ENCODE assay signal across 17 cellular contexts in the genomic region with DNA sequence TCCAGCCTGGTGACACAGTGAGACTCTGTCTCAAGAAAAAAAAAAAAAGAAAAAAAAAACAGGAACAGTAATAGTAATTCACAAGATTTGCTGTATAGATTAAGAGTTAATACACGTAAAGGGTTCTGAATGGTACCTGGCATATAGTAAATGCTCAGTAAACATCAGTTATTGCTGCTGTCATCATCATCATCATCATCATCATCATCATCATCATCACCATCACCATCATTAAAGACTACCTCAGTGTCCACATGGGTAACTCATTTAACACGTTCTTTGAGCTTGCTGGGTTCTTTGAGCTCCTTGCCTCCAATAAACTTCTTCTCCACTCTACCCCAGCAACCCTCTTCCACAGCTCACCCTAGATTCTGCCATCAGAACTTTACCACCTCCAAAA. TPM values are rescaled to one million over a fixed set of nuclear protein-coding genes. Genes with fewer than 3 reads are reported as not detected.
A peak's percentile ranks its signal among the peaks of the same experiment; 100 is the strongest.
DNase-seq lines count a peak whose midpoint lies in the region; ATAC-seq, FAIRE-seq and TF ChIP-seq lines count a peak whose summit lies in the region.
"Had no signal": no experiment of that assay in that cellular context is flagged by ENCODE, and none has a peak within 500 bp of the region (broad histone marks: within the 10 kb centered on the region; RNA-seq: fewer than 3 reads in every experiment).

No MANE protein-coding gene starts in this region.

- no peak for FAIRE-seq in kidney (lab: Jason Lieb, UNC)
- FAIRE-seq: A549, G401.6, GM12891 had no signal

- no peaks in the 10 kb centered on the region for H3K9me3 Mint-ChIP-seq in CD4-positive, alpha-beta T cell
- no peaks in the 10 kb centered on the region for H3K9me3 Mint-ChIP-seq in CD8-positive, alpha-beta T cell
- peaks cover 4% of the 10 kb centered on the region for H3K9me3 Mint-ChIP-seq in activated T-helper 1 cell treated with anti-CD3 and anti-CD28 coated beads, Interleukin-12 subunit alpha, Interleukin-12 subunit beta, Interleukin-2, Interleukin-4 antibody, amounts not matched to agents 30 ng/mL and 10 ng/mL and 1 ng/mL, durations not matched to agents 14 hours and 24 hours and 36 hours
- H3K9me3 Mint-ChIP-seq in naive thymus-derived CD8-positive, alpha-beta T cell = no peaks in the 10 kb centered on the region

- DNase-seq in CD4-positive, alpha-beta T cell = no peak
- no peak for DNase-seq in CD8-positive, alpha-beta T cell
- no peak for DNase-seq in activated T-helper 1 cell treated with anti-CD3 and anti-CD28 coated beads, Interleukin-12 subunit alpha, Interleukin-12 subunit beta, Interleukin-2, Interleukin-4 antibody, amounts not matched to agents 30 ng/mL and 10 ng/mL and 1 ng/mL, durations not matched to agents 14 hours and 24 hours and 36 hours (ENCODE audit: low spot score)
- DNase-seq in naive thymus-derived CD8-positive, alpha-beta T cell = no peak
- DNase-seq in kidney tubule cell (ENCODE audit: low spot score) (no peak), kidney (no peak)
- DNase-seq: BE2C, DMS153, DMS79 treated with DMSO at 0.1 percent for 48 hours, EL, GM23248, H7 had no signal

- H3K4me1 Mint-ChIP-seq in CD4-positive, alpha-beta T cell (ENCODE audit: low read depth) = peaks cover 77% of the 10 kb centered on the region
- H3K4me1 Mint-ChIP-seq in CD8-positive, alpha-beta T cell (ENCODE audit: low read depth) = peaks cover 63% of the 10 kb centered on the region
- H3K4me1 Mint-ChIP-seq in activated T-helper 1 cell treated with anti-CD3 and anti-CD28 coated beads, Interleukin-12 subunit alpha, Interleukin-12 subunit beta, Interleukin-2, Interleukin-4 antibody, amounts not matched to agents 30 ng/mL and 10 ng/mL and 1 ng/mL, durations not matched to agents 14 hours and 24 hours and 36 hours (ENCODE audit: low read depth) = peaks cover 83% of the 10 kb centered on the region
- H3K4me1 Mint-ChIP-seq in naive thymus-derived CD8-positive, alpha-beta T cell = peaks cover 37 to 56% (median 53%) of the 10 kb centered on the region in 4 donors

- peak overlapping the region; percentile 29 for H3K27ac Mint-ChIP-seq in CD4-positive, alpha-beta T cell
- peak overlapping the region; percentile 57 for H3K27ac Mint-ChIP-seq in CD8-positive, alpha-beta T cell
- H3K27ac Mint-ChIP-seq in activated T-helper 1 cell treated with anti-CD3 and anti-CD28 coated beads, Interleukin-12 subunit alpha, Interleukin-12 subunit beta, Interleukin-2, Interleukin-4 antibody, amounts not matched to agents 30 ng/mL and 10 ng/mL and 1 ng/mL, durations not matched to agents 14 hours and 24 hours and 36 hours = peak overlapping the region; percentile 27
- peak overlapping the region in 6 of 10 donors; percentile 3 to 75 (median 26) for H3K27ac Mint-ChIP-seq in naive thymus-derived CD8-positive, alpha-beta T cell

- no peak overlapping the region for H3K4me3 Mint-ChIP-seq in CD4-positive, alpha-beta T cell
- no peak overlapping the region for H3K4me3 Mint-ChIP-seq in CD8-positive, alpha-beta T cell
- H3K4me3 Mint-ChIP-seq in activated T-helper 1 cell treated with anti-CD3 and anti-CD28 coated beads, Interleukin-12 subunit alpha, Interleukin-12 subunit beta, Interleukin-2, Interleukin-4 antibody, amounts not matched to agents 30 ng/mL and 10 ng/mL and 1 ng/mL, durations not matched to agents 14 hours and 24 hours and 36 hours = no peak overlapping the region
- no peak overlapping the region for H3K4me3 Mint-ChIP-seq in naive thymus-derived CD8-positive, alpha-beta T cell

- H3K9me3 ChIP-seq in CD4-positive, alpha-beta T cell (ENCODE audit: control insufficient read depth, low read length) = no peaks in the 10 kb centered on the region
- no peaks in the 10 kb centered on the region for H3K9me3 ChIP-seq in CD8-positive, alpha-beta T cell (ENCODE audit: low read length)
- H3K9me3 ChIP-seq in kidney (ENCODE audit: control insufficient read depth in 1 of 2, low read length in 2 of 2) = no peaks in the 10 kb centered on the region
- H3K9me3 ChIP-seq: A549, BE2C had no signal

- H3K27me3 ChIP-seq in CD4-positive, alpha-beta T cell (ENCODE audit: control insufficient read depth, insufficient read depth, low read length) = no peaks in the 10 kb centered on the region
- H3K27me3 ChIP-seq in CD8-positive, alpha-beta T cell (ENCODE audit: insufficient read depth, low read length) = no peaks in the 10 kb centered on the region
- H3K27me3 ChIP-seq: BE2C had no signal

- H3K4me3 ChIP-seq in CD8-positive, alpha-beta T cell (ENCODE audit: low read depth, low read length) = no peak overlapping the region
- no peak overlapping the region for H3K4me3 ChIP-seq in kidney (ENCODE audit: low read length in 2 of 2)
- H3K4me3 ChIP-seq: A549, GM23248 had no signal

- no peaks in the 10 kb centered on the region for H3K27me3 Mint-ChIP-seq in CD4-positive, alpha-beta T cell
- no peaks in the 10 kb centered on the region for H3K27me3 Mint-ChIP-seq in CD8-positive, alpha-beta T cell (ENCODE audit: low read depth)
- H3K27me3 Mint-ChIP-seq in activated T-helper 1 cell treated with anti-CD3 and anti-CD28 coated beads, Interleukin-12 subunit alpha, Interleukin-12 subunit beta, Interleukin-2, Interleukin-4 antibody, amounts not matched to agents 30 ng/mL and 10 ng/mL and 1 ng/mL, durations not matched to agents 14 hours and 24 hours and 36 hours (ENCODE audit: insufficient read depth) = no peaks in the 10 kb centered on the region
- H3K27me3 Mint-ChIP-seq in naive thymus-derived CD8-positive, alpha-beta T cell = no peaks in the 10 kb centered on the region

- no peak for ATAC-seq in CD4-positive, alpha-beta T cell (ENCODE audit: poor library complexity)
- ATAC-seq in CD8-positive, alpha-beta T cell = no peak
- no peak for ATAC-seq in naive thymus-derived CD8-positive, alpha-beta T cell
- no peak for ATAC-seq in HG03039 (IDR thresholded peaks at IDR 0.05; ENCODE audit: unreplicated experiment)
- ATAC-seq: A549 had no signal

- H3K4me1 ChIP-seq in CD8-positive, alpha-beta T cell (ENCODE audit: insufficient read depth, low read length) = peaks cover 21% of the 10 kb centered on the region
- H3K4me1 ChIP-seq in kidney (ENCODE audit: control insufficient read depth in 1 of 2, insufficient read depth in 1 of 2, low read depth in 1 of 2, low read length in 2 of 2) = peaks cover 8 to 12% of the 10 kb centered on the region in 2 donors

- H3K36me3 Mint-ChIP-seq in CD4-positive, alpha-beta T cell (ENCODE audit: low read depth) = peaks cover 17% of the 10 kb centered on the region
- H3K36me3 Mint-ChIP-seq in CD8-positive, alpha-beta T cell = peaks cover 23% of the 10 kb centered on the region
- H3K36me3 Mint-ChIP-seq in activated T-helper 1 cell treated with anti-CD3 and anti-CD28 coated beads, Interleukin-12 subunit alpha, Interleukin-12 subunit beta, Interleukin-2, Interleukin-4 antibody, amounts not matched to agents 30 ng/mL and 10 ng/mL and 1 ng/mL, durations not matched to agents 14 hours and 24 hours and 36 hours (ENCODE audit: low read depth) = peaks cover 30% of the 10 kb centered on the region
- peaks cover 0 to 16% (median 6%) of the 10 kb centered on the region in 3 donors for H3K36me3 Mint-ChIP-seq in naive thymus-derived CD8-positive, alpha-beta T cell

- H3K9ac ChIP-seq in kidney (ENCODE audit: low read length in 2 of 2) = no peak overlapping the region
- H3K9ac ChIP-seq: GM23248 had no signal

- no peak overlapping the region for H3K27ac ChIP-seq in CD4-positive, alpha-beta T cell (ENCODE audit: low read depth, low read length)
- no peak overlapping the region for H3K27ac ChIP-seq in CD8-positive, alpha-beta T cell (ENCODE audit: low read depth, low read length)
- H3K27ac ChIP-seq in kidney (ENCODE audit: low read depth in 2 of 2, low read length in 2 of 2) = no peak overlapping the region
- H3K27ac ChIP-seq: A549, C4-2B, GM23248 had no signal

- POLR2A ChIA-PET in CD4-positive, alpha-beta T cell (lab: Charles Lee) = interaction anchor here (0.7 kb wide), 1 partner anchor 55 kb away, joined by 4 read pairs; the partner anchor contains the start of genes KIAA0319L and NCDN
- POLR2A ChIA-PET in CD8-positive, alpha-beta T cell (lab: Charles Lee) = interaction anchor here (1.4 kb wide), 1 partner anchor 47 kb away, joined by 3 read pairs; no protein-coding TSS in a partner anchor
- POLR2A ChIA-PET in naive thymus-derived CD8-positive, alpha-beta T cell (lab: Charles Lee) = no interaction called here

- no peak for TF ChIP-seq CTCF in CD4-positive, alpha-beta T cell (IDR thresholded peaks at IDR 0.05)
- no peak for TF ChIP-seq CTCF in CD8-positive, alpha-beta T cell (IDR thresholded peaks at IDR 0.05)
- TF ChIP-seq CTCF in kidney (IDR thresholded peaks at IDR 0.05; ENCODE audit: borderline replicate concordance, extremely low read depth, insufficient read depth) = no peak

- no peaks in the 10 kb centered on the region for H3K36me3 ChIP-seq in CD8-positive, alpha-beta T cell (ENCODE audit: insufficient read depth, low read length)
- H3K36me3 ChIP-seq in kidney (ENCODE audit: control insufficient read depth in 1 of 2, insufficient read depth in 2 of 2, low read length in 2 of 2) = peaks cover 0 to 4% of the 10 kb centered on the region in 2 donors
- H3K36me3 ChIP-seq: BE2C had no signal

- intact Hi-C loops in CD4-positive, alpha-beta T cell (cut with DNase I, micrococcal nuclease) = no loop called here
- intact Hi-C loops in CD8-positive, alpha-beta T cell (cut with DNase I, micrococcal nuclease) = no loop called here
- intact Hi-C loops in activated T-helper 1 cell treated with anti-CD3 and anti-CD28 coated beads, Interleukin-12 subunit alpha, Interleukin-12 subunit beta, Interleukin-2, Interleukin-4 antibody, amounts not matched to agents 30 ng/mL and 10 ng/mL and 1 ng/mL, durations not matched to agents 14 hours and 24 hours and 36 hours (cut with micrococcal nuclease) = no loop called here
- intact Hi-C loops in kidney (cut with DNase I) = no loop called here

- CTCF ChIA-PET in CD4-positive, alpha-beta T cell (lab: Charles Lee) = no interaction called here
- CTCF ChIA-PET in CD8-positive, alpha-beta T cell (lab: Charles Lee) = interaction anchor here (1.1 kb wide), 1 partner anchor 51 kb away, joined by 4 read pairs; no protein-coding TSS in a partner anchor

RNA-seq across cellular contexts. Expression of gene KIAA0319L, which starts 55.0 kb away (rescaled TPM):
- 10 to 100 TPM; 50.9 to 53.3 TPM for total RNA-seq in CD4-positive, alpha-beta T cell
- 10 to 100 TPM; 37.0 to 39.8 TPM for total RNA-seq in CD8-positive, alpha-beta T cell
- total RNA-seq in activated T-helper 1 cell treated with anti-CD3 and anti-CD28 coated beads, Interleukin-12 subunit alpha, Interleukin-12 subunit beta, Interleukin-2, Interleukin-4 antibody, amounts not matched to agents 30 ng/mL and 10 ng/mL and 1 ng/mL, durations not matched to agents 14 hours and 24 hours and 36 hours = 42.5 and 43.6 TPM in 2 replicates
- 10 to 100 TPM; 70.9 to 71.1 TPM for total RNA-seq in naive thymus-derived CD8-positive, alpha-beta T cell
- polyA plus RNA-seq in naive thymus-derived CD8-positive, alpha-beta T cell = 10 to 100 TPM; 16.0 to 25.2 (median 21.9) TPM
- 73.0 TPM for total RNA-seq in kidney
- 30.3 TPM for polyA plus RNA-seq in kidney (ENCODE audit: insufficient read depth, low read depth, low replicate concordance)

RNA-seq across cellular contexts. Expression of gene NCDN, which starts 55.4 kb away (rescaled TPM):
- total RNA-seq in CD4-positive, alpha-beta T cell = 10 to 100 TPM; 12.8 to 14.2 TPM
- 10 to 100 TPM in 1 of 2 experiments, 1 to 10 TPM in 1; 9.1 to 10.3 TPM for total RNA-seq in CD8-positive, alpha-beta T cell
- 43.8 and 45.1 TPM in 2 replicates for total RNA-seq in activated T-helper 1 cell treated with anti-CD3 and anti-CD28 coated beads, Interleukin-12 subunit alpha, Interleukin-12 subunit beta, Interleukin-2, Interleukin-4 antibody, amounts not matched to agents 30 ng/mL and 10 ng/mL and 1 ng/mL, durations not matched to agents 14 hours and 24 hours and 36 hours
- total RNA-seq in naive thymus-derived CD8-positive, alpha-beta T cell = 10 to 100 TPM; 25.0 to 25.6 TPM
- 10 to 100 TPM; 11.7 to 18.1 (median 16.6) TPM for polyA plus RNA-seq in naive thymus-derived CD8-positive, alpha-beta T cell
- 22.4 TPM for total RNA-seq in kidney
- polyA plus RNA-seq in kidney (ENCODE audit: insufficient read depth, low read depth, low replicate concordance) = 14.3 TPM
